8 cellular contexts compared by ENCODE assay signal in the genomic region with DNA sequence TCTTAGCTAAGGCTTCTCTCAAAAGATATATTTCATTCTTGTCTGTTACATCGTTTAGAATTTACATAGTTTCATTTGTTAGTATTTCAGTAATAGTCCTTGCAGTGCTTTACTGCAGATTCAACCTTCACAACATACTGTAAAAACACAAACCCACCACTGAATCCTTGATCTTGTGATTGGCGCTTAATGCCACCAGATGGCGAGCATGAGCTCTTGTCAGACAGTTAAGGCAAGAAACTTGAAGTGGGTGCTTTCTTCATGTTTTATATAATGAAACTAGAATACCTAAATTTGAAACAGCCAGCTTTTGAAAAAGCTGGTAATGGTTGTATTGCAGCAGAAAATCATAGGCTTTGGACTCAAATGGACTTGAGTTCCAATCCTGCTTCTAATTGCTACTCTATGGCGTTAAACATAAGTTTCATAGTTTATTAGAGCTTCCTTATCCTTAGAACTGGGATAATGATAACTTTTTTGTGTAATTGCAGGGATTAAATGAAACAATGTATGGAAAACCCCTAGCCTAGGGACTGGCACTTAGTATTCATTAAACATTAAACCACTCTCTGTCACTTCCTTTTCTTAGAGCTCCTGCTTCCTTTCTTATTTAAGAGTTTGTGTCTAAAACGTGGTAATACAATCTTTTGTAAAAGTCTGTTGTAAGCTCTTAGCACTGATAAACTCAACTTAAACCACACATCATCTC.
A peak's percentile ranks its signal among the peaks of the same experiment; 100 is the strongest.
DNase-seq lines count a peak whose midpoint lies in the region; ATAC-seq, FAIRE-seq and TF ChIP-seq lines count a peak whose summit lies in the region.

No MANE protein-coding gene starts in this region.

- H3K4me3 ChIP-seq in body of pancreas (no peak overlapping the region), keratinocyte (ENCODE audit: control insufficient read depth in 2 of 3, extremely low read depth in 1 of 3, insufficient read depth in 2 of 3, low read depth in 1 of 3, low read length in 3 of 3) (no peak overlapping the region)

- H3K9me3 ChIP-seq in body of pancreas (no peaks in the 10 kb centered on the region), keratinocyte (ENCODE audit: control insufficient read depth, low read depth, low read length) (no peaks in the 10 kb centered on the region)

- H4K20me1 ChIP-seq in keratinocyte (ENCODE audit: control insufficient read depth, extremely low read depth, insufficient read depth, low read length): peaks cover 3% of the 10 kb centered on the region

- H3K27me3 ChIP-seq in body of pancreas: no peaks in the 10 kb centered on the region
- H3K27me3 ChIP-seq in keratinocyte (ENCODE audit: control insufficient read depth, extremely low read depth, insufficient read depth, low read length): no peaks in the 10 kb centered on the region

- 28% methylated on average over 5 of the region's 5 CpGs for WGBS in body of pancreas, 2 donors

- peak; percentile 84 for FAIRE-seq in keratinocyte (lab: Jason Lieb, UNC)

- dilution Hi-C loops in keratinocyte (cut with MboI; ENCODE audit: extremely low pct_ligation_motif_present, low sequenced_read_pairs): no loop called here

- no peak for TF ChIP-seq POLR2A in body of pancreas (IDR thresholded peaks at IDR 0.05)

- TF ChIP-seq CTCF in body of pancreas (IDR thresholded peaks at IDR 0.05): peak; percentile 24 to 61 (median 35)
- peak; percentile 67 to 81 (median 70) for TF ChIP-seq CTCF in keratinocyte (optimal IDR thresholded peaks at IDR 0.05 in 1 of 3, IDR thresholded peaks at IDR 0.05 in 1 of 3, conservative IDR thresholded peaks at IDR 0.05 in 1 of 3; ENCODE audit: extremely low read depth in 1 of 3, insufficient read depth in 2 of 3, low read length in 3 of 3)

- H3K9ac ChIP-seq in keratinocyte (ENCODE audit: control insufficient read depth, extremely low read depth, insufficient read depth, low read length): no peak overlapping the region

- DNase-seq in GM03348 (ENCODE audit: low spot score) (peak; percentile 49), MV-4-11 (lab: John Stamatoyannopoulos, UW) (peak; percentile 45), T-helper 9 cell (peak; percentile 24), body of pancreas (peak; percentile 32 to 68 (median 44)), keratinocyte (ENCODE audit: low read depth, low spot score) (peak; percentile 33), NCI-H187 treated with DMSO at 0.1 percent for 48 hours (lab: John Stamatoyannopoulos, UW) (no peak)
- peak; percentile 44 for DNase-seq in stimulated activated CD4-positive, alpha-beta T cell treated with anti-CD3 and anti-CD28 coated beads, Interleukin-4, amount 100 ng/mL, for 24 hours

- H2AFZ ChIP-seq in keratinocyte (ENCODE audit: control insufficient read depth, low read length): no peak overlapping the region

- no peak overlapping the region for H3K27ac ChIP-seq in body of pancreas
- H3K27ac ChIP-seq in keratinocyte (ENCODE audit: control insufficient read depth, insufficient read depth, low read length): no peak overlapping the region

- H3K9me1 ChIP-seq in keratinocyte (ENCODE audit: control insufficient read depth, extremely low read depth, insufficient read depth, low read length): no peaks in the 10 kb centered on the region

- peak; percentile 56 for ATAC-seq in GM21786 (IDR thresholded peaks at IDR 0.05; ENCODE audit: unreplicated experiment)
- peak; percentile 35 for ATAC-seq in body of pancreas

- no peak overlapping the region for H3K4me2 ChIP-seq in keratinocyte (ENCODE audit: control insufficient read depth, extremely low read depth, insufficient read depth, low read depth, low read length)

- H3K36me3 ChIP-seq in body of pancreas (replicated peaks in 1 of 2; ENCODE audit: insufficient read depth in 1 of 2, low read depth in 2 of 2) (no peaks in the 10 kb centered on the region), keratinocyte (ENCODE audit: control insufficient read depth in 2 of 2, extremely low read depth in 1 of 2, insufficient read depth in 2 of 2, low read length in 2 of 2) (peaks cover 0 to 8% of the 10 kb centered on the region in 2 experiments)

- peaks cover 3% of the 10 kb centered on the region for H3K79me2 ChIP-seq in keratinocyte (ENCODE audit: control insufficient read depth, insufficient read depth, low read length)

- H3K4me1 ChIP-seq in body of pancreas (peaks cover 7% of the 10 kb centered on the region), keratinocyte (ENCODE audit: control insufficient read depth, extremely low read depth, insufficient read depth, low read length) (no peaks in the 10 kb centered on the region)

- intact Hi-C loops in body of pancreas (cut with DNase I): no loop called here
